2 cellular contexts compared by ENCODE assay signal in genomic region chr5:179256229-179257189, GRCh38.
TF ChIP-seq lines count a peak whose summit lies in the region.

No MANE protein-coding gene starts in this region.

TF ChIP-seq in SK-N-SH, 30 proteins besides CTCF, POLR2A, EP300 and RAD21 (continued from another document):
- TF ChIP-seq, protein P1, sequence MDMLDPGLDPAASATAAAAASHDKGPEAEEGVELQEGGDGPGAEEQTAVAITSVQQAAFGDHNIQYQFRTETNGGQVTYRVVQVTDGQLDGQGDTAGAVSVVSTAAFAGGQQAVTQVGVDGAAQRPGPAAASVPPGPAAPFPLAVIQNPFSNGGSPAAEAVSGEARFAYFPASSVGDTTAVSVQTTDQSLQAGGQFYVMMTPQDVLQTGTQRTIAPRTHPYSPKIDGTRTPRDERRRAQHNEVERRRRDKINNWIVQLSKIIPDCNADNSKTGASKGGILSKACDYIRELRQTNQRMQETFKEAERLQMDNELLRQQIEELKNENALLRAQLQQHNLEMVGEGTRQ (IDR thresholded peaks at IDR 0.05; ENCODE audit: borderline replicate concordance, low read depth, low read length): no peak
- TF ChIP-seq RFX5 (IDR thresholded peaks at IDR 0.05; ENCODE audit: low read length) (no peak), CHD2 (IDR thresholded peaks at IDR 0.05; ENCODE audit: low read length, partially characterized antibody) (no peak), ZBTB33 (IDR thresholded peaks at IDR 0.05; ENCODE audit: borderline replicate concordance, low read depth) (no peak)

TF ChIP-seq in SK-N-SH treated with all-trans-retinoic acid at 6 μM for 48 hours, 23 proteins besides CTCF, POLR2A, EP300 and RAD21 (continued from another document):
- TF ChIP-seq, protein P2, sequence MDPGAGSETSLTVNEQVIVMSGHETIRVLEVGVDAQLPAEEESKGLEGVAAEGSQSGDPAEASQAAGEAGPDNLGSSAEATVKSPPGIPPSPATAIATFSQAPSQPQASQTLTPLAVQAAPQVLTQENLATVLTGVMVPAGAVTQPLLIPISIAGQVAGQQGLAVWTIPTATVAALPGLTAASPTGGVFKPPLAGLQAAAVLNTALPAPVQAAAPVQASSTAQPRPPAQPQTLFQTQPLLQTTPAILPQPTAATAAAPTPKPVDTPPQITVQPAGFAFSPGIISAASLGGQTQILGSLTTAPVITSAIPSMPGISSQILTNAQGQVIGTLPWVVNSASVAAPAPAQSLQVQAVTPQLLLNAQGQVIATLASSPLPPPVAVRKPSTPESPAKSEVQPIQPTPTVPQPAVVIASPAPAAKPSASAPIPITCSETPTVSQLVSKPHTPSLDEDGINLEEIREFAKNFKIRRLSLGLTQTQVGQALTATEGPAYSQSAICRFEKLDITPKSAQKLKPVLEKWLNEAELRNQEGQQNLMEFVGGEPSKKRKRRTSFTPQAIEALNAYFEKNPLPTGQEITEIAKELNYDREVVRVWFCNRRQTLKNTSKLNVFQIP (CRISPR knock-in tag; IDR thresholded peaks at IDR 0.05; ENCODE audit: borderline replicate concordance, low read depth): no peak
- TF ChIP-seq ZNF70 (CRISPR knock-in tag; IDR thresholded peaks at IDR 0.05): no peak
- TF ChIP-seq, protein P3, sequence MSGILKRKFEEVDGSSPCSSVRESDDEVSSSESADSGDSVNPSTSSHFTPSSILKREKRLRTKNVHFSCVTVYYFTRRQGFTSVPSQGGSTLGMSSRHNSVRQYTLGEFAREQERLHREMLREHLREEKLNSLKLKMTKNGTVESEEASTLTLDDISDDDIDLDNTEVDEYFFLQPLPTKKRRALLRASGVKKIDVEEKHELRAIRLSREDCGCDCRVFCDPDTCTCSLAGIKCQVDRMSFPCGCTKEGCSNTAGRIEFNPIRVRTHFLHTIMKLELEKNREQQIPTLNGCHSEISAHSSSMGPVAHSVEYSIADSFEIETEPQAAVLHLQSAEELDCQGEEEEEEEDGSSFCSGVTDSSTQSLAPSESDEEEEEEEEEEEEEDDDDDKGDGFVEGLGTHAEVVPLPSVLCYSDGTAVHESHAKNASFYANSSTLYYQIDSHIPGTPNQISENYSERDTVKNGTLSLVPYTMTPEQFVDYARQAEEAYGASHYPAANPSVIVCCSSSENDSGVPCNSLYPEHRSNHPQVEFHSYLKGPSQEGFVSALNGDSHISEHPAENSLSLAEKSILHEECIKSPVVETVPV (CRISPR knock-in tag; IDR thresholded peaks at IDR 0.05): no peak
- TF ChIP-seq, protein P4, sequence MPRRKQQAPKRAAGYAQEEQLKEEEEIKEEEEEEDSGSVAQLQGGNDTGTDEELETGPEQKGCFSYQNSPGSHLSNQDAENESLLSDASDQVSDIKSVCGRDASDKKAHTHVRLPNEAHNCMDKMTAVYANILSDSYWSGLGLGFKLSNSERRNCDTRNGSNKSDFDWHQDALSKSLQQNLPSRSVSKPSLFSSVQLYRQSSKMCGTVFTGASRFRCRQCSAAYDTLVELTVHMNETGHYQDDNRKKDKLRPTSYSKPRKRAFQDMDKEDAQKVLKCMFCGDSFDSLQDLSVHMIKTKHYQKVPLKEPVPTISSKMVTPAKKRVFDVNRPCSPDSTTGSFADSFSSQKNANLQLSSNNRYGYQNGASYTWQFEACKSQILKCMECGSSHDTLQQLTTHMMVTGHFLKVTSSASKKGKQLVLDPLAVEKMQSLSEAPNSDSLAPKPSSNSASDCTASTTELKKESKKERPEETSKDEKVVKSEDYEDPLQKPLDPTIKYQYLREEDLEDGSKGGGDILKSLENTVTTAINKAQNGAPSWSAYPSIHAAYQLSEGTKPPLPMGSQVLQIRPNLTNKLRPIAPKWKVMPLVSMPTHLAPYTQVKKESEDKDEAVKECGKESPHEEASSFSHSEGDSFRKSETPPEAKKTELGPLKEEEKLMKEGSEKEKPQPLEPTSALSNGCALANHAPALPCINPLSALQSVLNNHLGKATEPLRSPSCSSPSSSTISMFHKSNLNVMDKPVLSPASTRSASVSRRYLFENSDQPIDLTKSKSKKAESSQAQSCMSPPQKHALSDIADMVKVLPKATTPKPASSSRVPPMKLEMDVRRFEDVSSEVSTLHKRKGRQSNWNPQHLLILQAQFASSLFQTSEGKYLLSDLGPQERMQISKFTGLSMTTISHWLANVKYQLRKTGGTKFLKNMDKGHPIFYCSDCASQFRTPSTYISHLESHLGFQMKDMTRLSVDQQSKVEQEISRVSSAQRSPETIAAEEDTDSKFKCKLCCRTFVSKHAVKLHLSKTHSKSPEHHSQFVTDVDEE (CRISPR knock-in tag; IDR thresholded peaks at IDR 0.05): no peak
- TF ChIP-seq RARB (CRISPR knock-in tag; IDR thresholded peaks at IDR 0.05): no peak
TF ChIP-seq in SK-N-SH treated with all-trans-retinoic acid at 6 μM for 48 hours: peak in this region for 0.
